10 cellular contexts compared by ENCODE assay signal in genomic region chr2:43402452-43402937, GRCh38.
DNase-seq lines count a peak whose midpoint lies in the region; ATAC-seq, FAIRE-seq and TF ChIP-seq lines count a peak whose summit lies in the region.
"Had no signal": no experiment of that assay in that cellular context is flagged by ENCODE, and none has a peak within 500 bp of the region (broad histone marks: within the 10 kb centered on the region; RNA-seq: fewer than 3 reads in every experiment).

No MANE protein-coding gene starts in this region.

- 97% methylated on average over 4 of the region's 4 CpGs for WGBS in heart right ventricle, 2 donors

- peak; percentile 94 for FAIRE-seq in GM19239 (lab: Jason Lieb, UNC)
- FAIRE-seq: endometrium had no signal

- no peak for TF ChIP-seq CTCF in NB4 (IDR thresholded peaks at IDR 0.05; ENCODE audit: low read depth, low read length)
- TF ChIP-seq CTCF in heart right ventricle (IDR thresholded peaks at IDR 0.05): no peak
- TF ChIP-seq CTCF in PC-3 (conservative IDR thresholded peaks at IDR 0.05; ENCODE audit: low read depth, low read length): no peak

- no peak for TF ChIP-seq POLR2A in NB4 (IDR thresholded peaks at IDR 0.05; ENCODE audit: extremely low read depth, insufficient read length)

- no peaks in the 10 kb centered on the region for H4K20me1 ChIP-seq in PC-3 (ENCODE audit: low read length)

- H3K9me3 ChIP-seq in heart right ventricle: no peaks in the 10 kb centered on the region
- no peaks in the 10 kb centered on the region for H3K9me3 ChIP-seq in PC-3 (ENCODE audit: low read length)

- H3K4me2 ChIP-seq in PC-3 (ENCODE audit: low read length): no peak overlapping the region

- peaks cover 0 to 48% (median 39%) of the 10 kb centered on the region in 9 donors for H3K4me1 ChIP-seq in heart right ventricle
- no peaks in the 10 kb centered on the region for H3K4me1 ChIP-seq in PC-3 (ENCODE audit: insufficient read depth, low read length)

- H3K9me3 Mint-ChIP-seq in stimulated activated memory B cell treated with anti-CD40 and anti-IgM and Interleukin-4, amounts not matched to agents 10 μg/mL and 1 μg/mL and 100 μg/mL, for 72 hours: no peaks in the 10 kb centered on the region
- H3K9me3 Mint-ChIP-seq in natural killer cell treated with Interleukin-12 subunit alpha and Interleukin-12 subunit beta and Interleukin-15 and Interleukin-18, amount 100 ng/mL, for 72 hours: no peaks in the 10 kb centered on the region
- H3K9me3 Mint-ChIP-seq: neural crest cell had no signal

- H3K9me2 ChIP-seq in PC-3 (replicated peaks; ENCODE audit: low read length): no peaks in the 10 kb centered on the region

- no peak overlapping the region for H3K4me3 Mint-ChIP-seq in stimulated activated memory B cell treated with anti-CD40 and anti-IgM and Interleukin-4, amounts not matched to agents 10 μg/mL and 1 μg/mL and 100 μg/mL, for 72 hours
- H3K4me3 Mint-ChIP-seq in natural killer cell treated with Interleukin-12 subunit alpha and Interleukin-12 subunit beta and Interleukin-15 and Interleukin-18, amount 100 ng/mL, for 72 hours: no peak overlapping the region
- H3K4me3 Mint-ChIP-seq: neural crest cell had no signal

- H3K27ac ChIP-seq in heart right ventricle (no peak overlapping the region), PC-3 (ENCODE audit: low read length) (no peak overlapping the region)

- H3K27me3 Mint-ChIP-seq in stimulated activated memory B cell treated with anti-CD40 and anti-IgM and Interleukin-4, amounts not matched to agents 10 μg/mL and 1 μg/mL and 100 μg/mL, for 72 hours: no peaks in the 10 kb centered on the region
- no peaks in the 10 kb centered on the region for H3K27me3 Mint-ChIP-seq in natural killer cell treated with Interleukin-12 subunit alpha and Interleukin-12 subunit beta and Interleukin-15 and Interleukin-18, amount 100 ng/mL, for 72 hours

- H3K36me3 ChIP-seq in heart right ventricle: peaks cover 0 to 6% (median 0%) of the 10 kb centered on the region in 9 donors
- H3K36me3 ChIP-seq in PC-3 (ENCODE audit: low read depth, low read length): peaks cover 5% of the 10 kb centered on the region; the same call in 1 of the 2 replicates

- H2AFZ ChIP-seq in PC-3 (ENCODE audit: low read length): no peak overlapping the region

- peak overlapping the region; percentile 78 for H3K27ac Mint-ChIP-seq in stimulated activated memory B cell treated with anti-CD40 and anti-IgM and Interleukin-4, amounts not matched to agents 10 μg/mL and 1 μg/mL and 100 μg/mL, for 72 hours
- no peak overlapping the region for H3K27ac Mint-ChIP-seq in natural killer cell treated with Interleukin-12 subunit alpha and Interleukin-12 subunit beta and Interleukin-15 and Interleukin-18, amount 100 ng/mL, for 72 hours

- peaks cover 35% of the 10 kb centered on the region for H3K4me1 Mint-ChIP-seq in stimulated activated memory B cell treated with anti-CD40 and anti-IgM and Interleukin-4, amounts not matched to agents 10 μg/mL and 1 μg/mL and 100 μg/mL, for 72 hours
- H3K4me1 Mint-ChIP-seq in natural killer cell treated with Interleukin-12 subunit alpha and Interleukin-12 subunit beta and Interleukin-15 and Interleukin-18, amount 100 ng/mL, for 72 hours (ENCODE audit: low read depth in 2 of 2): peaks cover 0 to 6% of the 10 kb centered on the region in 2 donors

- ATAC-seq in HG02763 (IDR thresholded peaks at IDR 0.05; ENCODE audit: unreplicated experiment) (peak; percentile 45), heart right ventricle (no peak), PC-3 (no peak)
- ATAC-seq in stimulated activated memory B cell treated with anti-CD40 and anti-IgM and Interleukin-4, amounts not matched to agents 10 μg/mL and 1 μg/mL and 100 μg/mL, for 72 hours: peak; percentile 69
- no peak for ATAC-seq in natural killer cell treated with Interleukin-12 subunit alpha and Interleukin-12 subunit beta and Interleukin-15 and Interleukin-18, amount 100 ng/mL, for 72 hours

- BruUV-seq in PC-3 (replicated peaks; lab: Mats Ljungman, UMichigan): no TSS peak

- no peaks in the 10 kb centered on the region for H3K79me2 ChIP-seq in PC-3 (ENCODE audit: low read length)

- H3K27me3 ChIP-seq in heart right ventricle: no peaks in the 10 kb centered on the region
- H3K27me3 ChIP-seq in PC-3 (ENCODE audit: low read length): no peaks in the 10 kb centered on the region

- CTCF ChIA-PET in PC-3 (lab: Charles Lee): no interaction called here

- no peak overlapping the region for H3K4me3 ChIP-seq in NB4 (ENCODE audit: low read depth, low read length)
- H3K4me3 ChIP-seq in heart right ventricle: no peak overlapping the region
- H3K4me3 ChIP-seq in PC-3 (ENCODE audit: low read length): no peak overlapping the region

- H3K36me3 Mint-ChIP-seq in stimulated activated memory B cell treated with anti-CD40 and anti-IgM and Interleukin-4, amounts not matched to agents 10 μg/mL and 1 μg/mL and 100 μg/mL, for 72 hours: peaks cover 21% of the 10 kb centered on the region
- H3K36me3 Mint-ChIP-seq in natural killer cell treated with Interleukin-12 subunit alpha and Interleukin-12 subunit beta and Interleukin-15 and Interleukin-18, amount 100 ng/mL, for 72 hours: peaks cover 11% of the 10 kb centered on the region

- POLR2A ChIA-PET in PC-3 (lab: Charles Lee; ENCODE audit: unreplicated experiment): no interaction called here

- intact Hi-C loops in heart right ventricle (cut with DNase I): no loop called here
- intact Hi-C loops in PC-3 (cut with micrococcal nuclease): no loop called here

- H3K9ac ChIP-seq in PC-3 (ENCODE audit: low read length): no peak overlapping the region

- DNase-seq in GM19239 (ENCODE audit: insufficient read length, low spot score): no peak
- peak; percentile 20 for DNase-seq in NB4 (ENCODE audit: low read depth)
- DNase-seq in COR-L47 (lab: John Stamatoyannopoulos, UW): no peak
- no peak for DNase-seq in natural killer cell treated with Interleukin-12 subunit alpha and Interleukin-12 subunit beta and Interleukin-15 and Interleukin-18, amount 100 ng/mL, for 72 hours (ENCODE audit: low spot score)
- DNase-seq in heart right ventricle: no peak
- DNase-seq in PC-3: no peak

- H3F3A ChIP-seq in PC-3 (ENCODE audit: low read length, unreplicated experiment): no peaks in the 10 kb centered on the region

Comparison
In these comparisons a context has a peak if more than half of its experiments do, and no peak if none do; other contexts are left out.
1. ATAC-seq: peak in HG02763 (single experiment) and stimulated activated memory B cell treated with anti-CD40 and anti-IgM and Interleukin-4, amounts not matched to agents 10 μg/mL and 1 μg/mL and 100 μg/mL, for 72 hours (single experiment); none in natural killer cell treated with Interleukin-12 subunit alpha and Interleukin-12 subunit beta and Interleukin-15 and Interleukin-18, amount 100 ng/mL, for 72 hours (0 of 2), heart right ventricle (0 of 8) and PC-3 (single experiment).